ENCODE assay signal across 17 cellular contexts in genomic region chr1:89594096-89594740, GRCh38. TPM values are rescaled to one million over a fixed set of nuclear protein-coding genes. Genes with fewer than 3 reads are reported as not detected.
DNase-seq lines count a peak whose midpoint lies in the region; ATAC-seq and TF ChIP-seq lines count a peak whose summit lies in the region.
"Had no signal": no experiment of that assay in that cellular context is flagged by ENCODE, and none has a peak within 500 bp of the region (broad histone marks: within the 10 kb centered on the region; RNA-seq: fewer than 3 reads in every experiment).

No MANE protein-coding gene starts in this region.

- H3K4me2 ChIP-seq in SK-N-SH = no peak overlapping the region
- no peak overlapping the region for H3K4me2 ChIP-seq in mammary epithelial cell (ENCODE audit: insufficient read depth, low read depth, low read length)

- intact Hi-C loops in mammary epithelial cell (cut with micrococcal nuclease) = no loop called here

- 62% methylated on average over 4 of the region's 4 CpGs for WGBS in SK-N-SH (ENCODE audit: low lambda C conversion rate)
- 44% methylated on average over 4 of the region's 4 CpGs for WGBS in mammary epithelial cell (ENCODE audit: low coverage, missing lambda C conversion rate)

- no peaks in the 10 kb centered on the region for H4K20me1 ChIP-seq in SK-N-SH (ENCODE audit: insufficient read depth)
- H4K20me1 ChIP-seq in mammary epithelial cell (ENCODE audit: insufficient read depth, low read length) = no peaks in the 10 kb centered on the region

- H3K79me2 ChIP-seq in SK-N-SH (ENCODE audit: insufficient read depth) (no peaks in the 10 kb centered on the region), mammary epithelial cell (ENCODE audit: insufficient read depth, low read length) (no peaks in the 10 kb centered on the region)

- TF ChIP-seq CTCF in SK-N-SH (IDR thresholded peaks at IDR 0.05) = no peak
- TF ChIP-seq CTCF in mammary epithelial cell (conservative IDR thresholded peaks at IDR 0.05 in 1 of 2, IDR thresholded peaks at IDR 0.05 in 1 of 2; ENCODE audit: extremely low read depth in 1 of 2, insufficient read depth in 1 of 2, low read depth in 1 of 2, low read length in 2 of 2) = no peak

- no peaks in the 10 kb centered on the region for H3K27me3 Mint-ChIP-seq in memory B cell

- H3K9me2 ChIP-seq in SK-N-SH = no peaks in the 10 kb centered on the region

- DNase-seq in SK-N-SH (no peak), HAP-1 (ENCODE audit: low spot score in 2 of 2) (peak; percentile 49 to 98), mammary epithelial cell (peak; percentile 57), memory B cell (ENCODE audit: low spot score in 2 of 2) (no peak), putamen (ENCODE audit: low spot score) (no peak), HEK293T (ENCODE audit: extremely low spot score) (no peak)
- DNase-seq: DND-41, NCI-H1105 treated with DMSO at 0.1 percent for 48 hours, NCI-H1694, NCI-H748 treated with DMSO at 0.1 percent for 48 hours, OCI-M1, Right ventricle myocardium superior had no signal

- H3K4me3 Mint-ChIP-seq in memory B cell = no peak overlapping the region
- H3K4me3 Mint-ChIP-seq: CD14-positive monocyte had no signal

- CTCF ChIA-PET in SK-N-SH (lab: Yijun Ruan, JAX) = interaction anchor here (1.0 to 6.4 kb wide), 6 partner anchors 14 to 112 kb away, joined by 3 to 45 read pairs (median 8); no protein-coding TSS in a partner anchor
- CTCF ChIA-PET in mammary epithelial cell (lab: Charles Lee; ENCODE audit: low non-redundant PET) = no interaction called here
- CTCF ChIA-PET in HEK293T (lab: Yijun Ruan, JAX) = interaction anchor here (0.6 kb wide), 1 partner anchor 1810 kb away, joined by 3 read pairs; the partner anchor contains the start of gene HFM1

- TF ChIP-seq EP300 in SK-N-SH (IDR thresholded peaks at IDR 0.05; ENCODE audit: borderline replicate concordance in 1 of 2, low read depth in 1 of 2, low read length in 1 of 2) = no peak

- peaks cover 2% of the 10 kb centered on the region for H3K36me3 Mint-ChIP-seq in memory B cell

- H3K9me3 Mint-ChIP-seq in memory B cell = no peaks in the 10 kb centered on the region
- H3K9me3 Mint-ChIP-seq: CD14-positive monocyte had no signal

- no peak for ATAC-seq in SK-N-SH treated with all-trans-retinoic acid at 6 μM for 48 hours
- ATAC-seq in memory B cell (ENCODE audit: low read depth) = no peak
- ATAC-seq in GM21619 (IDR thresholded peaks at IDR 0.05; ENCODE audit: unreplicated experiment) = no peak
- ATAC-seq: K562 had no signal

- H3K4me1 ChIP-seq in SK-N-SH (ENCODE audit: control insufficient read depth in 1 of 2, insufficient read depth in 2 of 2, low read depth in 1 of 2, low read length in 1 of 2) (peaks cover 5 to 15% of the 10 kb centered on the region in 2 experiments; a peak in 2 of 4 replicates), HAP-1 (peaks cover 71% of the 10 kb centered on the region), mammary epithelial cell (ENCODE audit: insufficient read depth, low read length) (no peaks in the 10 kb centered on the region)

- H3K27ac ChIP-seq in SK-N-SH (ENCODE audit: low read depth in 2 of 2, low read length in 1 of 2) (no peak overlapping the region; a peak in 1 of 4 replicates), mammary epithelial cell (ENCODE audit: insufficient read depth, low read depth, low read length) (no peak overlapping the region)
- H3K27ac ChIP-seq: 22Rv1 had no signal

- H3F3A ChIP-seq in SK-N-SH (replicated peaks; ENCODE audit: insufficient read depth) = peaks cover 6% of the 10 kb centered on the region

- POLR2A ChIA-PET in SK-N-SH (lab: Yijun Ruan, JAX) (no interaction called here), HEK293T (lab: Yijun Ruan, JAX) (no interaction called here)

- peak overlapping the region; percentile 3 for H3K27ac Mint-ChIP-seq in memory B cell

- in situ Hi-C loops in HAP-1 (cut with MboI; ENCODE audit: low sequenced_read_pairs) = no loop called here
- in situ Hi-C loops in mammary epithelial cell (cut with MboI; ENCODE audit: low sequenced_read_pairs in 2 of 2) = no loop called here

- H3K27me3 ChIP-seq in SK-N-SH (ENCODE audit: insufficient read depth) (no peaks in the 10 kb centered on the region), HAP-1 (ENCODE audit: low read depth) (no peaks in the 10 kb centered on the region), mammary epithelial cell (ENCODE audit: insufficient read depth, low read length) (no peaks in the 10 kb centered on the region)

- dilution Hi-C loops in mammary epithelial cell (cut with HindIII; ENCODE audit: low sequenced_read_pairs) = no loop called here

- no TSS peak for BruUV-seq in mammary epithelial cell (replicated peaks; lab: Mats Ljungman, UMichigan)

- H3K9ac ChIP-seq in SK-N-SH = no peak overlapping the region
- H3K9ac ChIP-seq in mammary epithelial cell (ENCODE audit: insufficient read depth, low read length) = no peak overlapping the region

- H3K4me3 ChIP-seq in SK-N-SH (ENCODE audit: low read depth in 2 of 2, low read length in 1 of 2) (no peak overlapping the region), HAP-1 (no peak overlapping the region), mammary epithelial cell (replicated peaks in 1 of 3; ENCODE audit: insufficient read depth in 1 of 3, low read depth in 2 of 3, low read length in 3 of 3) (no peak overlapping the region)
- H3K4me3 ChIP-seq: K562 had no signal

- H3K9me3 ChIP-seq in SK-N-SH = no peaks in the 10 kb centered on the region
- no peaks in the 10 kb centered on the region for H3K9me3 ChIP-seq in HAP-1
- no peaks in the 10 kb centered on the region for H3K9me3 ChIP-seq in mammary epithelial cell (replicated peaks; ENCODE audit: insufficient read depth, low read length)

- peaks cover 8% of the 10 kb centered on the region for H3K4me1 Mint-ChIP-seq in memory B cell

- H2AFZ ChIP-seq in SK-N-SH (ENCODE audit: low read depth) = no peak overlapping the region
- H2AFZ ChIP-seq in mammary epithelial cell (ENCODE audit: low read depth, low read length) = no peak overlapping the region

- H3K36me3 ChIP-seq in SK-N-SH (replicated peaks in 1 of 2; ENCODE audit: control insufficient read depth in 1 of 2, insufficient read depth in 2 of 2, low read length in 1 of 2) (peaks cover 0 to 6% of the 10 kb centered on the region in 2 experiments), HAP-1 (replicated peaks) (no peaks in the 10 kb centered on the region), mammary epithelial cell (ENCODE audit: insufficient read depth, low read length) (no peaks in the 10 kb centered on the region)

- no peak for TF ChIP-seq RAD21 in SK-N-SH (IDR thresholded peaks at IDR 0.05; ENCODE audit: low read length)

TF ChIP-seq in SK-N-SH, 30 proteins besides CTCF, POLR2A, EP300 and RAD21 (continues in another document):
- TF ChIP-seq, protein P1, sequence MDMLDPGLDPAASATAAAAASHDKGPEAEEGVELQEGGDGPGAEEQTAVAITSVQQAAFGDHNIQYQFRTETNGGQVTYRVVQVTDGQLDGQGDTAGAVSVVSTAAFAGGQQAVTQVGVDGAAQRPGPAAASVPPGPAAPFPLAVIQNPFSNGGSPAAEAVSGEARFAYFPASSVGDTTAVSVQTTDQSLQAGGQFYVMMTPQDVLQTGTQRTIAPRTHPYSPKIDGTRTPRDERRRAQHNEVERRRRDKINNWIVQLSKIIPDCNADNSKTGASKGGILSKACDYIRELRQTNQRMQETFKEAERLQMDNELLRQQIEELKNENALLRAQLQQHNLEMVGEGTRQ (IDR thresholded peaks at IDR 0.05; ENCODE audit: borderline replicate concordance, low read depth, low read length) = no peak

TF ChIP-seq in SK-N-SH treated with all-trans-retinoic acid at 6 μM for 48 hours, 23 proteins besides CTCF, POLR2A, EP300 and RAD21:
- TF ChIP-seq ZFP30 (CRISPR knock-in tag; IDR thresholded peaks at IDR 0.05) (no peak), ZFP3 (CRISPR knock-in tag; IDR thresholded peaks at IDR 0.05) (no peak), PPARA (CRISPR knock-in tag; IDR thresholded peaks at IDR 0.05; ENCODE audit: borderline replicate concordance) (no peak)
- TF ChIP-seq, protein P2, sequence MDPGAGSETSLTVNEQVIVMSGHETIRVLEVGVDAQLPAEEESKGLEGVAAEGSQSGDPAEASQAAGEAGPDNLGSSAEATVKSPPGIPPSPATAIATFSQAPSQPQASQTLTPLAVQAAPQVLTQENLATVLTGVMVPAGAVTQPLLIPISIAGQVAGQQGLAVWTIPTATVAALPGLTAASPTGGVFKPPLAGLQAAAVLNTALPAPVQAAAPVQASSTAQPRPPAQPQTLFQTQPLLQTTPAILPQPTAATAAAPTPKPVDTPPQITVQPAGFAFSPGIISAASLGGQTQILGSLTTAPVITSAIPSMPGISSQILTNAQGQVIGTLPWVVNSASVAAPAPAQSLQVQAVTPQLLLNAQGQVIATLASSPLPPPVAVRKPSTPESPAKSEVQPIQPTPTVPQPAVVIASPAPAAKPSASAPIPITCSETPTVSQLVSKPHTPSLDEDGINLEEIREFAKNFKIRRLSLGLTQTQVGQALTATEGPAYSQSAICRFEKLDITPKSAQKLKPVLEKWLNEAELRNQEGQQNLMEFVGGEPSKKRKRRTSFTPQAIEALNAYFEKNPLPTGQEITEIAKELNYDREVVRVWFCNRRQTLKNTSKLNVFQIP (CRISPR knock-in tag; IDR thresholded peaks at IDR 0.05; ENCODE audit: borderline replicate concordance, low read depth) = no peak

TF ChIP-seq in HEK293T, 16 proteins besides CTCF, POLR2A, EP300 and RAD21 (continues in another document):
- TF ChIP-seq L3MBTL2 (conservative IDR thresholded peaks at IDR 0.05) = no peak
- TF ChIP-seq SP1 (IDR thresholded peaks at IDR 0.05) = no peak
- no peak for TF ChIP-seq ARNT (IDR thresholded peaks at IDR 0.05)
- TF ChIP-seq FOXA1 (IDR thresholded peaks at IDR 0.05) = no peak
- no peak for TF ChIP-seq SUZ12 (IDR thresholded peaks at IDR 0.05)
- no peak for TF ChIP-seq CTBP1 (IDR thresholded peaks at IDR 0.05; ENCODE audit: borderline replicate concordance)
- TF ChIP-seq TARDBP (IDR thresholded peaks at IDR 0.05) = no peak
- TF ChIP-seq BHLHE40 (IDR thresholded peaks at IDR 0.05; ENCODE audit: borderline replicate concordance) = no peak
- no peak for TF ChIP-seq ZNF384 (IDR thresholded peaks at IDR 0.05)
- TF ChIP-seq PKNOX1 (IDR thresholded peaks at IDR 0.05) = no peak
- TF ChIP-seq ELF4 (IDR thresholded peaks at IDR 0.05) = no peak

RNA-seq across cellular contexts. Expression of gene LRRC8C, which starts 38.7 kb away (rescaled TPM):
- polyA plus RNA-seq in SK-N-SH (2012; rRNA removed) (4.2 and 5.2 TPM in 2 replicates), mammary epithelial cell (12.7 TPM)
- 6.5 and 6.6 TPM in 2 replicates for polyA plus RNA-seq in SK-N-SH (2012; cell fraction: cytosol; rRNA removed)
- 2.2 and 3.0 TPM in 2 replicates for polyA plus RNA-seq in SK-N-SH (2012; cell fraction: nucleus; rRNA removed)
- 10 to 100 TPM in 1 of 2 donors, 1 to 10 TPM in 1; 6.5 to 17.2 TPM for total RNA-seq in mammary epithelial cell
- polyA minus RNA-seq in mammary epithelial cell = 10.6 TPM

Comparison
In these comparisons a context has a peak if more than half of its experiments do, and no peak if none do; other contexts are left out.
1. DNase-seq: peak in HAP-1 (2 of 2) and mammary epithelial cell (single experiment); none in SK-N-SH (single experiment), memory B cell (0 of 2), putamen (single experiment) and HEK293T (single experiment).